Comparison of ENCODE assay signal across 8 cellular contexts in the genomic region with DNA sequence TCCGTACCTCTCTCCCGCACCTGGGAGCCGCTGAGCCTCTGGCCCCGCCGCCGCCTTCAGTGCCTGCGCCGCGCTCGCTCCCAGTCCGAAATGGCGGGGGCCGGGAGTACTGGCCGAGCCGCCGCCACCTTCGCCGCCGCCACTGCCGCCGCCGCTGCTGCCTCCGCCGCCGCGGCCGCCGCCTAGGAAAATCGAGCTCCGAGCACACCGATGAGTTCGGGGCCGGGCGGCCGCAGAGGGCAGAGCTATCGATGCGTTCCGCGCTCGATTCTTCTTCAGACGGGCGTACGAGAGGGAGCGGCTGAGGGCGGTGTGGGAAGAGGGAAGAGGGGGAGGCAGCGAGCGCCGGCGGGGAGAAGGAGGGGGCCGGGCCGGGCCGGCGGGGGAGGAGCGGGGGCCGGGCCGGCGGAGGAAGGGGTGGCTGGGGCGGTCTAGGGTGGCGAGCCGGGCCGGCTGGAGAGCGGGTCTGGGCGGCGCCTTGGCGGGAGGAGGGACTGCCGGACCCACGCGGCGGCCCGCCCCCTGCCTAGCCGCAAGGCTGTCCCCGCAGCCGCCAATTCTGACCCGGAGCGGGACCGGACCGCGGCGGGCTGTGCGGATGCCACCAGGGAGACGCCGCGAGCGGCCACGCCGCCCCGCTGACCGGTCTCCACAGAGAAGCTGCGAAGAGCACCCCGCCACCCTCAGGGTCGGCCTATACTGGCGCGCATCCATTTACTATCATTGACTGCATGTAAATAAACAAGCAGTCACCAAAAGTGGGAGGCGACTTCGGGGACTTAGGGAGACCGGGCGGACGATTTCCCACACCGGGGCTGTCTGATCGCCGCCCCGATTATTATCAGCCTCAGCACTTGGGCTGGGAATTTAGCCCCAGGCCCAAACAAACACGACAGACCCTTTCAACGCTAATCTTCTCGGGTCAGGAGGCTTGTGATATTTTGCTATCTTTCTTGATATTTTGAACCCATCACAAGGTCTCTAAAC.
DNase-seq lines count a peak whose midpoint lies in the region; ATAC-seq and TF ChIP-seq lines count a peak whose summit lies in the region.

A gene (minus strand): TSS at position 186 of the 987 bp plus-strand sequence.

- DNase-seq in AG09319 (ENCODE audit: extremely low read depth, low read depth) (peak; percentile 97), NCI-H345 treated with DMSO at 0.1 percent for 48 hours (lab: John Stamatoyannopoulos, UW; ENCODE audit: unreplicated experiment) (peak; percentile 87), iris pigment epithelial cell (ENCODE audit: low read depth) (peak; percentile 99)
- DNase-seq in activated CD4-positive, CD25-positive, alpha-beta regulatory T cell treated with anti-CD3 and anti-CD28 coated beads, Interleukin-2, amount 50 U/mL, for 16 hours (ENCODE audit: low read depth, low spot score), result peak; percentile 78
- peak; percentile 89 for DNase-seq in central memory CD4-positive, alpha-beta T cell
- DNase-seq in stimulated activated CD4-positive, alpha-beta T cell treated with anti-CD3 and anti-CD28 coated beads, Interleukin-12 subunit alpha, Interleukin-12 subunit beta, amount 100 ng/mL, for 24 hours (ENCODE audit: low read depth in 2 of 2), result peak; percentile 78 to 85

- no peak for TF ChIP-seq CTCF in AG09319 (IDR thresholded peaks at IDR 0.05; ENCODE audit: low read depth, low read length)

- peak; percentile 82 for ATAC-seq in GM19035 (IDR thresholded peaks at IDR 0.05; ENCODE audit: unreplicated experiment)
- ATAC-seq in HG03342 (IDR thresholded peaks at IDR 0.05; ENCODE audit: unreplicated experiment), result peak; percentile 78

Comparison
In these comparisons a context has a peak if more than half of its experiments do, and no peak if none do; other contexts are left out.
1. Peak in every context shown above with its lines: DNase-seq and ATAC-seq.